9 cellular contexts compared by ENCODE assay signal in genomic region chr17:28724500-28725165, GRCh38. TPM values are rescaled to one million over a fixed set of nuclear protein-coding genes. Genes with fewer than 3 reads are reported as not detected.
DNase-seq lines count a peak whose midpoint lies in the region; ATAC-seq and TF ChIP-seq lines count a peak whose summit lies in the region.
"Had no signal": no experiment of that assay in that cellular context is flagged by ENCODE, and none has a peak within 500 bp of the region (broad histone marks: within the 10 kb centered on the region; RNA-seq: fewer than 3 reads in every experiment).

No MANE protein-coding gene starts in this region.

- H3K9me3 ChIP-seq in BE2C, result no peaks in the 10 kb centered on the region
- H3K9me3 ChIP-seq in lower lobe of right lung, result no peaks in the 10 kb centered on the region
- no peaks in the 10 kb centered on the region for H3K9me3 ChIP-seq in heart right ventricle
- H3K9me3 ChIP-seq: SJSA1 had no signal

- TF ChIP-seq CTCF in BE2C (IDR thresholded peaks at IDR 0.05; ENCODE audit: low read depth, low read length), result no peak
- no peak for TF ChIP-seq CTCF in HFF-Myc (IDR thresholded peaks at IDR 0.05; ENCODE audit: low read depth, low read length, missing control alignments)
- TF ChIP-seq CTCF in lower lobe of right lung (IDR thresholded peaks at IDR 0.05), result no peak
- TF ChIP-seq CTCF in heart right ventricle (IDR thresholded peaks at IDR 0.05), result no peak

- H3K27me3 ChIP-seq in BE2C, result no peaks in the 10 kb centered on the region
- H3K27me3 ChIP-seq in lower lobe of right lung (ENCODE audit: low read depth), result no peaks in the 10 kb centered on the region
- H3K27me3 ChIP-seq in heart right ventricle, result no peaks in the 10 kb centered on the region
- H3K27me3 ChIP-seq: SJSA1 had no signal

- peaks cover 53% of the 10 kb centered on the region for H3K36me3 ChIP-seq in BE2C
- peaks cover 39% of the 10 kb centered on the region for H3K36me3 ChIP-seq in lower lobe of right lung
- H3K36me3 ChIP-seq in heart right ventricle, result peaks cover 0 to 47% (median 34%) of the 10 kb centered on the region in 9 donors

- DNase-seq in BE2C (no peak), HFF-Myc (ENCODE audit: extremely low read depth, low read depth) (no peak), lower lobe of right lung (no peak), heart right ventricle (no peak)
- no peak for DNase-seq in activated naive CD4-positive, alpha-beta T cell treated with anti-CD3 and anti-CD28 coated beads, Interleukin-2, amount 50 U/mL, for 72 hours (ENCODE audit: low spot score in 2 of 2)

- 81 to 86% methylated on average over 10 of the region's 10 CpGs for WGBS in heart right ventricle, 2 donors

- H3K4me3 ChIP-seq in BE2C (ENCODE audit: low read depth, low read length) (peak overlapping the region; percentile 64), HFF-Myc (replicated peaks; ENCODE audit: low read depth, low read length) (peak overlapping the region; percentile 99), lower lobe of right lung (peak overlapping the region; percentile 85), heart right ventricle (peak overlapping the region in 1 of 10 donors; percentile 83)

- H3K36me3 Mint-ChIP-seq in activated naive CD4-positive, alpha-beta T cell treated with anti-CD3 and anti-CD28 coated beads, Interleukin-2, amount 50 U/mL, for 72 hours, result peaks cover 47 to 58% of the 10 kb centered on the region in 2 donors

- ATAC-seq in activated naive CD4-positive, alpha-beta T cell treated with anti-CD3 and anti-CD28 coated beads, Interleukin-2, amount 50 U/mL, for 72 hours, result no peak
- ATAC-seq in lower lobe of right lung, result no peak
- no peak for ATAC-seq in HG03432 (IDR thresholded peaks at IDR 0.05; ENCODE audit: unreplicated experiment)
- ATAC-seq in HG03175 (IDR thresholded peaks at IDR 0.05; ENCODE audit: unreplicated experiment), result no peak
- no peak for ATAC-seq in heart right ventricle
- ATAC-seq in GM21717 (IDR thresholded peaks at IDR 0.05; ENCODE audit: unreplicated experiment), result no peak

- H3K27ac ChIP-seq in lower lobe of right lung (peak overlapping the region; percentile 81), heart right ventricle (peak overlapping the region in 2 of 10 donors; percentile 75 to 95)
- H3K27ac ChIP-seq: SJSA1 had no signal

- peak overlapping the region; percentile 93 to 100 for H3K27ac Mint-ChIP-seq in activated naive CD4-positive, alpha-beta T cell treated with anti-CD3 and anti-CD28 coated beads, Interleukin-2, amount 50 U/mL, for 72 hours

- no peaks in the 10 kb centered on the region for H3K9me3 Mint-ChIP-seq in activated naive CD4-positive, alpha-beta T cell treated with anti-CD3 and anti-CD28 coated beads, Interleukin-2, amount 50 U/mL, for 72 hours

- intact Hi-C loops in lower lobe of right lung (cut with DNase I), result no loop called here
- intact Hi-C loops in heart right ventricle (cut with DNase I), result loop anchor here in 6 of 10 donors (5.0 to 10.0 kb wide), 5 partner anchors 38 to 390 kb away; partner anchors contain the start of genes PHF12 (in 4 of the 6) and DHRS13 (in 1 of the 6)

- H3K4me1 ChIP-seq in BE2C (peaks cover 3% of the 10 kb centered on the region; the same call in 1 of the 2 replicates), lower lobe of right lung (peaks cover 78% of the 10 kb centered on the region), heart right ventricle (peaks cover 27 to 77% (median 51%) of the 10 kb centered on the region in 9 donors)

RNA-seq across cellular contexts. Expression of gene TLCD1, which starts 1.4 kb away (rescaled TPM):
- polyA plus RNA-seq in BE2C (2012; ENCODE audit: insufficient read depth, insufficient read length, low read depth), result 2.0 TPM
- 10 to 100 TPM in 1 of 2 donors, 1 to 10 TPM in 1; 4.4 to 10.2 TPM for total RNA-seq in activated naive CD4-positive, alpha-beta T cell treated with anti-CD3 and anti-CD28 coated beads, Interleukin-2, amount 50 U/mL, for 72 hours
- total RNA-seq in lower lobe of right lung (19.8 TPM), heart right ventricle (1 to 10 TPM in 4 of 10 donors, under 1 TPM in 6; 0.36 to 1.8 (median 0.89) TPM)
- polyA plus RNA-seq in heart right ventricle, result 1 to 10 TPM; 3.4 to 9.3 TPM

RNA-seq across cellular contexts. Expression of gene NEK8, which starts 4.0 kb away (rescaled TPM):
- polyA plus RNA-seq in BE2C (2012; ENCODE audit: insufficient read depth, insufficient read length, low read depth), result 1.9 TPM
- total RNA-seq in activated naive CD4-positive, alpha-beta T cell treated with anti-CD3 and anti-CD28 coated beads, Interleukin-2, amount 50 U/mL, for 72 hours, result 1 to 10 TPM; 5.3 to 6.4 TPM
- total RNA-seq in lower lobe of right lung (11.3 TPM), heart right ventricle (1 to 10 TPM in 4 of 10 donors, under 1 TPM in 6; 0.38 to 2.8 (median 0.82) TPM)
- polyA plus RNA-seq in heart right ventricle, result 1 to 10 TPM; 1.1 to 1.8 TPM

RNA-seq across cellular contexts. Expression of gene RPL23A, which starts 4.8 kb away (rescaled TPM):
- 739 TPM for polyA plus RNA-seq in BE2C (2012; ENCODE audit: insufficient read depth, insufficient read length, low read depth)
- total RNA-seq in activated naive CD4-positive, alpha-beta T cell treated with anti-CD3 and anti-CD28 coated beads, Interleukin-2, amount 50 U/mL, for 72 hours, result 1,000 to 10,000 TPM; 2,221 to 2,736 TPM
- total RNA-seq in lower lobe of right lung (1,156 TPM), heart right ventricle (100 to 1,000 TPM; 807 to 986 (median 861) TPM)
- 1,000 to 10,000 TPM in 1 of 2 donors, 100 to 1,000 TPM in 1; 300 to 1,566 TPM for polyA plus RNA-seq in heart right ventricle

RNA-seq across cellular contexts. Expression of gene RAB34, which starts 7.0 kb away (rescaled TPM):
- polyA plus RNA-seq in BE2C (2012; ENCODE audit: insufficient read depth, insufficient read length, low read depth), result not detected
- total RNA-seq in activated naive CD4-positive, alpha-beta T cell treated with anti-CD3 and anti-CD28 coated beads, Interleukin-2, amount 50 U/mL, for 72 hours, result 10 to 100 TPM; 20.5 to 46.4 TPM
- total RNA-seq in lower lobe of right lung (62.3 TPM), heart right ventricle (10 to 100 TPM in 7 of 10 donors, 1 to 10 TPM in 3; 7.0 to 25.0 (median 10.4) TPM)
- polyA plus RNA-seq in heart right ventricle, result 10 to 100 TPM; 25.2 to 37.3 TPM

RNA-seq across cellular contexts. Expression of gene PROCA1, which starts 12.9 kb away (rescaled TPM):
- 0.52 TPM for polyA plus RNA-seq in BE2C (2012; ENCODE audit: insufficient read depth, insufficient read length, low read depth)
- 1 to 10 TPM; 5.7 to 6.4 TPM for total RNA-seq in activated naive CD4-positive, alpha-beta T cell treated with anti-CD3 and anti-CD28 coated beads, Interleukin-2, amount 50 U/mL, for 72 hours
- total RNA-seq in lower lobe of right lung, result 4.4 TPM
- 1 to 10 TPM in 9 of 10 donors, under 1 TPM in 1; 0.76 to 2.1 (median 1.3) TPM for total RNA-seq in heart right ventricle
- polyA plus RNA-seq in heart right ventricle, result 1 to 10 TPM in 1 of 2 donors, under 1 TPM in 1; 0.74 to 4.9 TPM
